Comparison of ENCODE assay signal across 29 cellular contexts in genomic region chr2:162749456-162749855, GRCh38.
A peak's percentile ranks its signal among the peaks of the same experiment; 100 is the strongest.
DNase-seq lines count a peak whose midpoint lies in the region; ATAC-seq and TF ChIP-seq lines count a peak whose summit lies in the region.
"Had no signal": no experiment of that assay in that cellular context is flagged by ENCODE, and none has a peak within 500 bp of the region (broad histone marks: within the 10 kb centered on the region; RNA-seq: fewer than 3 reads in every experiment).

No MANE protein-coding gene starts in this region.

- peak; percentile 73 for DNase-seq in A673 (ENCODE audit: low spot score)
- peak; percentile 95 for DNase-seq in SK-N-MC (ENCODE audit: low read depth, low spot score)
- no peak for DNase-seq in NCI-H345 (lab: John Stamatoyannopoulos, UW)
- DNase-seq in stimulated activated naive B cell treated with anti-CD40 and anti-IgM and Interleukin-4, amounts not matched to agents 10 μg/mL and 1 μg/mL and 100 μg/mL, for 72 hours: no peak
- DNase-seq: 8988T; AML-193; BE2C; C1 segment of cervical spinal cord; Calu3; CD4-positive, alpha-beta memory T cell; CD4-positive, alpha-beta T cell; CD4-positive, CD25-positive, alpha-beta regulatory T cell; CD8-positive, alpha-beta memory T cell; CD8-positive, alpha-beta T cell; COR-L47; DMS 273 treated with DMSO at 0.1 percent for 48 hours; DMS153; DMS79; DMS79 treated with DMSO at 0.1 percent for 48 hours; DND-41; EL had no signal

- H3K9me3 Mint-ChIP-seq in stimulated activated naive B cell treated with anti-CD40 and anti-IgM and Interleukin-4, amounts not matched to agents 10 μg/mL and 1 μg/mL and 100 μg/mL, for 72 hours: peaks cover 2 to 6% of the 10 kb centered on the region in 2 donors
- H3K9me3 Mint-ChIP-seq: CD4-positive, alpha-beta T cell; CD8-positive, alpha-beta T cell had no signal

- H3K27me3 ChIP-seq in A673 (replicated peaks; ENCODE audit: insufficient read depth, low read depth, low read length, poor library complexity): no peaks in the 10 kb centered on the region
- H3K27me3 ChIP-seq: BE2C; BLaER1; BLaER1 treated with 17β-estradiol and CSF1 and Interleukin-3, amounts not matched to agents 10 nM and 100 nM had no signal

- H3K4me1 Mint-ChIP-seq in stimulated activated naive B cell treated with anti-CD40 and anti-IgM and Interleukin-4, amounts not matched to agents 10 μg/mL and 1 μg/mL and 100 μg/mL, for 72 hours: no peaks in the 10 kb centered on the region
- H3K4me1 Mint-ChIP-seq: B cell; CD14-positive monocyte; CD4-positive, alpha-beta memory T cell; CD4-positive, CD25-positive, alpha-beta regulatory T cell; CD8-positive, alpha-beta memory T cell had no signal

- POLR2A ChIA-PET in A673 (lab: Charles Lee; ENCODE audit: low non-redundant PET): no interaction called here

- H3K4me1 ChIP-seq in A673 (ENCODE audit: insufficient read depth, low read length, poor library complexity, severe bottlenecking): peaks cover 51% of the 10 kb centered on the region
- H3K4me1 ChIP-seq: A549, BE2C had no signal

- H3K36me3 Mint-ChIP-seq in stimulated activated naive B cell treated with anti-CD40 and anti-IgM and Interleukin-4, amounts not matched to agents 10 μg/mL and 1 μg/mL and 100 μg/mL, for 72 hours: no peaks in the 10 kb centered on the region
- H3K36me3 Mint-ChIP-seq: CD14-positive monocyte; CD4-positive, alpha-beta memory T cell; CD4-positive, CD25-positive, alpha-beta regulatory T cell; CD8-positive, alpha-beta memory T cell; CD8-positive, alpha-beta T cell had no signal

- peak overlapping the region; percentile 96 for H3K9ac ChIP-seq in SK-N-MC (ENCODE audit: insufficient read length)
- H3K9ac ChIP-seq: BLaER1; BLaER1 treated with 17β-estradiol and CSF1 and Interleukin-3, amounts not matched to agents 10 nM and 100 nM had no signal

- peak overlapping the region; percentile 99 for H3K27ac ChIP-seq in A673 (ENCODE audit: low read depth, low read length, poor library complexity, severe bottlenecking)
- H3K27ac ChIP-seq in SK-N-MC: peak overlapping the region; percentile 100
- H3K27ac ChIP-seq: 22Rv1; A549; BLaER1; BLaER1 treated with 17β-estradiol and CSF1 and Interleukin-3, amounts not matched to agents 10 nM and 100 nM; C4-2B had no signal

- BruUV-seq in A673 (replicated peaks; lab: Mats Ljungman, UMichigan): no TSS peak

- H3K4me3 Mint-ChIP-seq in stimulated activated naive B cell treated with anti-CD40 and anti-IgM and Interleukin-4, amounts not matched to agents 10 μg/mL and 1 μg/mL and 100 μg/mL, for 72 hours: no peak overlapping the region
- H3K4me3 Mint-ChIP-seq: B cell; CD14-positive monocyte; CD4-positive, alpha-beta memory T cell; CD4-positive, alpha-beta T cell; CD4-positive, CD25-positive, alpha-beta regulatory T cell; CD8-positive, alpha-beta memory T cell; CD8-positive, alpha-beta T cell had no signal

- H3K27ac Mint-ChIP-seq in stimulated activated naive B cell treated with anti-CD40 and anti-IgM and Interleukin-4, amounts not matched to agents 10 μg/mL and 1 μg/mL and 100 μg/mL, for 72 hours: no peak overlapping the region
- H3K27ac Mint-ChIP-seq: B cell; CD14-positive monocyte; CD4-positive, alpha-beta memory T cell; CD4-positive, alpha-beta T cell; CD4-positive, CD25-positive, alpha-beta regulatory T cell; CD8-positive, alpha-beta memory T cell; CD8-positive, alpha-beta T cell had no signal

- intact Hi-C loops in A673 (cut with micrococcal nuclease; ENCODE audit: unreplicated experiment): no loop called here

- no peaks in the 10 kb centered on the region for H3K36me3 ChIP-seq in A673 (ENCODE audit: insufficient read depth, low read length, poor library complexity, severe bottlenecking)
- H3K36me3 ChIP-seq in SK-N-MC (ENCODE audit: insufficient read depth, low read length): no peaks in the 10 kb centered on the region
- H3K36me3 ChIP-seq: BE2C; BLaER1; BLaER1 treated with 17β-estradiol and CSF1 and Interleukin-3, amounts not matched to agents 10 nM and 100 nM had no signal

- no peaks in the 10 kb centered on the region for H3K27me3 Mint-ChIP-seq in stimulated activated naive B cell treated with anti-CD40 and anti-IgM and Interleukin-4, amounts not matched to agents 10 μg/mL and 1 μg/mL and 100 μg/mL, for 72 hours
- H3K27me3 Mint-ChIP-seq: B cell; CD4-positive, alpha-beta memory T cell; CD4-positive, alpha-beta T cell; CD4-positive, CD25-positive, alpha-beta regulatory T cell; CD8-positive, alpha-beta memory T cell had no signal

- CTCF ChIA-PET in A673 (lab: Charles Lee): no interaction called here

- H3K9me3 ChIP-seq in A673 (ENCODE audit: low read depth, low read length, poor library complexity, severe bottlenecking) (no peaks in the 10 kb centered on the region), SK-N-MC (ENCODE audit: low read depth, low read length) (no peaks in the 10 kb centered on the region)
- H3K9me3 ChIP-seq: A549, BE2C, Caco-2 had no signal

- no peak overlapping the region for H3K4me3 ChIP-seq in A673 (ENCODE audit: low read depth, low read length, poor library complexity, severe bottlenecking)
- peak overlapping the region; percentile 76 for H3K4me3 ChIP-seq in SK-N-MC
- H3K4me3 ChIP-seq: A549; BLaER1; BLaER1 treated with 17β-estradiol and CSF1 and Interleukin-3, amounts not matched to agents 10 nM and 100 nM had no signal

- no peak for ATAC-seq in stimulated activated naive B cell treated with anti-CD40 and anti-IgM and Interleukin-4, amounts not matched to agents 10 μg/mL and 1 μg/mL and 100 μg/mL, for 72 hours (replicated peaks)
- ATAC-seq: A549; CD8-positive, alpha-beta T cell had no signal

- no peak for TF ChIP-seq CTCF in A673 (conservative IDR thresholded peaks at IDR 0.05; ENCODE audit: low read depth, low read length)

Comparison
In these comparisons a context has a peak if more than half of its experiments do, and no peak if none do; other contexts are left out.
1. DNase-seq: peak in A673 (single experiment) and SK-N-MC (single experiment); none in NCI-H345 (single experiment) and stimulated activated naive B cell treated with anti-CD40 and anti-IgM and Interleukin-4, amounts not matched to agents 10 μg/mL and 1 μg/mL and 100 μg/mL, for 72 hours (single experiment).